ENCODE assay signal across 2 cellular contexts in genomic region chr19:38725469-38726283, GRCh38.
TF ChIP-seq lines count a peak whose summit lies in the region.

No MANE protein-coding gene starts in this region.

TF ChIP-seq in HEK293, 187 proteins besides CTCF, POLR2A, EP300 and RAD21 (continued from another document):
- peak; percentile 37; the same call in 1 of the 2 replicates for TF ChIP-seq ZNF449 (tag by site-specific recombination; IDR thresholded peaks at IDR 0.05)
- no peak; the same call in 1 of the 2 replicates for TF ChIP-seq KLF1 (tag by site-specific recombination; IDR thresholded peaks at IDR 0.05)
- TF ChIP-seq ZEB2 (tag by site-specific recombination; IDR thresholded peaks at IDR 0.05) = no peak
- TF ChIP-seq ZNF473 (tag by site-specific recombination; IDR thresholded peaks at IDR 0.05) = 0 out of 2 replicates have a peak, but pooled peaks have one; percentile 2
- TF ChIP-seq ATF2 (tag by site-specific recombination; IDR thresholded peaks at IDR 0.05; ENCODE audit: low read depth) = no peak
- peak; percentile 31; the same call in 1 of the 2 replicates for TF ChIP-seq HIC1 (tag by site-specific recombination; IDR thresholded peaks at IDR 0.05)
- TF ChIP-seq ZNF510 (tag by site-specific recombination; IDR thresholded peaks at IDR 0.05; ENCODE audit: insufficient replicate concordance) = no peak
- peak; percentile 97 for TF ChIP-seq ZNF121 (tag by site-specific recombination; IDR thresholded peaks at IDR 0.05)
- 0 out of 2 replicates have a peak, but pooled peaks have one; percentile 4 for TF ChIP-seq BCL11B (tag by site-specific recombination; IDR thresholded peaks at IDR 0.05; ENCODE audit: low read depth)

TF ChIP-seq in K562, 482 proteins besides CTCF, POLR2A, EP300 and RAD21 (continued from another document):
- TF ChIP-seq KLF6 (CRISPR knock-in tag; IDR thresholded peaks at IDR 0.05; ENCODE audit: borderline replicate concordance) (no peak), CEBPG (CRISPR knock-in tag; IDR thresholded peaks at IDR 0.05) (no peak), CEBPG (tag; conservative IDR thresholded peaks at IDR 0.05 in 1 of 2, IDR thresholded peaks at IDR 0.05 in 1 of 2) (no peak), PREB (CRISPR knock-in tag; IDR thresholded peaks at IDR 0.05) (no peak), ZNF133 (CRISPR knock-in tag; IDR thresholded peaks at IDR 0.05) (no peak), POLR2G (IDR thresholded peaks at IDR 0.05; ENCODE audit: low read depth, low read length) (peak; percentile 50), ZNF785 (CRISPR knock-in tag; IDR thresholded peaks at IDR 0.05) (no peak), RCOR1 (IDR thresholded peaks at IDR 0.05; ENCODE audit: borderline replicate concordance in 1 of 2, low read depth in 2 of 2, low read length in 2 of 2) (no peak), ZNF699 (CRISPR knock-in tag; IDR thresholded peaks at IDR 0.05; ENCODE audit: insufficient replicate concordance) (no peak), KLF10 (CRISPR knock-in tag; IDR thresholded peaks at IDR 0.05) (no peak), ZNF121 (CRISPR knock-in tag; conservative IDR thresholded peaks at IDR 0.05) (peak; percentile 85), KDM4B (IDR thresholded peaks at IDR 0.05; ENCODE audit: borderline replicate concordance in 2 of 2, low read depth in 1 of 2) (no peak), ETV6 (IDR thresholded peaks at IDR 0.05; ENCODE audit: borderline replicate concordance in 1 of 2, low read depth in 2 of 2, low read length in 1 of 2) (no peak), ETV6 (CRISPR knock-in tag; IDR thresholded peaks at IDR 0.05; ENCODE audit: borderline replicate concordance) (no peak), ELF4 (CRISPR knock-in tag; IDR thresholded peaks at IDR 0.05) (no peak), ZNF263 (CRISPR knock-in tag; IDR thresholded peaks at IDR 0.05; ENCODE audit: borderline replicate concordance) (peak; percentile 47; the same call in 1 of the 2 replicates), NCOA4 (IDR thresholded peaks at IDR 0.05; ENCODE audit: partially characterized antibody) (no peak), SMARCE1 (IDR thresholded peaks at IDR 0.05) (no peak), TEAD2 (tag; IDR thresholded peaks at IDR 0.05) (no peak), NFE2L1 (tag; IDR thresholded peaks at IDR 0.05; ENCODE audit: borderline replicate concordance, low read depth) (no peak)
TF ChIP-seq in K562: peak in this region for 3.
